ENCODE assay signal across 8 cellular contexts in genomic region chr6:150866147-150867073, GRCh38. TPM values are rescaled to one million over a fixed set of nuclear protein-coding genes. Genes with fewer than 3 reads are reported as not detected.
A peak's percentile ranks its signal among the peaks of the same experiment; 100 is the strongest.
DNase-seq lines count a peak whose midpoint lies in the region; ATAC-seq and TF ChIP-seq lines count a peak whose summit lies in the region.

No MANE protein-coding gene starts in this region.

- no peak overlapping the region for H2BK12ac ChIP-seq in H9 (ENCODE audit: insufficient read length, low read depth, low read length)

- no peaks in the 10 kb centered on the region for H3K4me1 ChIP-seq in H9 (ENCODE audit: insufficient read depth, low read length)

- no peak overlapping the region for H3K23ac ChIP-seq in H9 (ENCODE audit: insufficient read length, low read depth, low read length)

- H3K27me3 Mint-ChIP-seq in H9 (ENCODE audit: low read depth) (peaks cover 8% of the 10 kb centered on the region), type B pancreatic cell (peaks cover 3% of the 10 kb centered on the region)
- H3K27me3 Mint-ChIP-seq in activated naive CD8-positive, alpha-beta T cell treated with anti-CD3 and anti-CD28 coated beads, Interleukin-2, amount 50 U/mL, for 24 hours: peaks cover 20% of the 10 kb centered on the region

- H4K8ac ChIP-seq in H9 (replicated peaks; ENCODE audit: insufficient read length, low read depth, low read length): no peak overlapping the region

- no peak overlapping the region for H2AK5ac ChIP-seq in H9 (ENCODE audit: insufficient read length, low read length)

- peaks cover 22% of the 10 kb centered on the region; the same call in 1 of the 2 replicates for H3K79me2 ChIP-seq in H9 (ENCODE audit: insufficient read depth, low read length)

- peaks cover 3% of the 10 kb centered on the region for H3K79me1 ChIP-seq in H9 (ENCODE audit: insufficient read depth, low read depth, low read length, poor library complexity, severe bottlenecking)

- peaks cover 3% of the 10 kb centered on the region for H3K23me2 ChIP-seq in H9 (ENCODE audit: insufficient read length, low read depth, low read length, poor library complexity, severe bottlenecking)

- WGBS in H9 (ENCODE audit: extremely low coverage, insufficient read length, low lambda C conversion rate): no CpG with 5 or more reads among the region's 95 CpGs

- H4K5ac ChIP-seq in H9 (ENCODE audit: insufficient read length, low read depth, low read length): no peak overlapping the region

- peak overlapping the region; percentile 86 to 95 for H3K4me3 Mint-ChIP-seq in H9
- peak overlapping the region; percentile 90 for H3K4me3 Mint-ChIP-seq in activated naive CD8-positive, alpha-beta T cell treated with anti-CD3 and anti-CD28 coated beads, Interleukin-2, amount 50 U/mL, for 24 hours
- peak overlapping the region; percentile 95 for H3K4me3 Mint-ChIP-seq in type B pancreatic cell

- no peak overlapping the region for H2AFZ ChIP-seq in H9 (ENCODE audit: low read length)

- H3K4me1 Mint-ChIP-seq in H9 (peaks cover 10% of the 10 kb centered on the region in 2 experiments), type B pancreatic cell (ENCODE audit: unreplicated experiment) (peaks cover 12% of the 10 kb centered on the region)
- H3K4me1 Mint-ChIP-seq in activated naive CD8-positive, alpha-beta T cell treated with anti-CD3 and anti-CD28 coated beads, Interleukin-2, amount 50 U/mL, for 24 hours: peaks cover 35% of the 10 kb centered on the region

- no peak overlapping the region for H3T11ph ChIP-seq in H9 (ENCODE audit: low read length)

- intact Hi-C loops in cardiac septum (cut with DNase I) (no loop called here), posterior cingulate gyrus (cut with DNase I) (no loop called here)

- H2BK15ac ChIP-seq in H9 (ENCODE audit: low read depth, low read length): no peak overlapping the region; the same call in 1 of the 2 replicates

- peaks cover 33% of the 10 kb centered on the region for H3K36me3 ChIP-seq in MG63

- peak overlapping the region; percentile 97 to 99 (median 98) for H3K27ac Mint-ChIP-seq in H9
- H3K27ac Mint-ChIP-seq in activated naive CD8-positive, alpha-beta T cell treated with anti-CD3 and anti-CD28 coated beads, Interleukin-2, amount 50 U/mL, for 24 hours: peak overlapping the region; percentile 87
- H3K27ac Mint-ChIP-seq in type B pancreatic cell: peak overlapping the region; percentile 92

- H2BK20ac ChIP-seq in H9 (ENCODE audit: low read depth, low read length, poor library complexity, severe bottlenecking): no peak overlapping the region

- no peak overlapping the region for H4K91ac ChIP-seq in H9 (ENCODE audit: insufficient read length, low read depth, low read length)

- peak overlapping the region; percentile 86; the same call in 1 of the 2 replicates for H3K14ac ChIP-seq in H9 (ENCODE audit: insufficient read depth, low read length)

- H4K20me1 ChIP-seq in H9 (ENCODE audit: control insufficient read depth, insufficient read depth, insufficient read length): no peaks in the 10 kb centered on the region

- H3K4me2 ChIP-seq in H9 (ENCODE audit: insufficient read depth, insufficient read length, low read length): peak overlapping the region; percentile 48

- DNase-seq in GM04504 (ENCODE audit: low read depth) (peak; percentile 77), H9 (peak; percentile 91), MG63 (peak; percentile 93), SW 1271 (lab: John Stamatoyannopoulos, UW) (peak; percentile 53 to 71), cardiac septum (ENCODE audit: low spot score) (peak; percentile 92), posterior cingulate gyrus (peak; percentile 51 to 97 (median 82)), type B pancreatic cell (ENCODE audit: extremely low spot score, unreplicated experiment) (peak; percentile 93)
- DNase-seq in activated naive CD8-positive, alpha-beta T cell treated with anti-CD3 and anti-CD28 coated beads, Interleukin-2, amount 50 U/mL, for 24 hours: peak; percentile 84

- H3K27me3 ChIP-seq in H9 (ENCODE audit: insufficient read depth, low read length): no peaks in the 10 kb centered on the region
- H3K27me3 ChIP-seq in MG63: no peaks in the 10 kb centered on the region

- H3K4me3 ChIP-seq in MG63: peak overlapping the region; percentile 90

- H3K9me3 Mint-ChIP-seq in H9 (no peaks in the 10 kb centered on the region), type B pancreatic cell (no peaks in the 10 kb centered on the region)
- H3K9me3 Mint-ChIP-seq in activated naive CD8-positive, alpha-beta T cell treated with anti-CD3 and anti-CD28 coated beads, Interleukin-2, amount 50 U/mL, for 24 hours: no peaks in the 10 kb centered on the region

- H3K9ac ChIP-seq in H9 (ENCODE audit: extremely low read depth, insufficient read length, low read length): peak overlapping the region; percentile 70

- TF ChIP-seq CTCF in H9 (conservative IDR thresholded peaks at IDR 0.05) (no peak), type B pancreatic cell (conservative IDR thresholded peaks at IDR 0.05) (no peak)

- no peak overlapping the region for H3K27ac ChIP-seq in H9 (ENCODE audit: insufficient read length, low read depth, low read length)

- H2BK120ac ChIP-seq in H9 (ENCODE audit: low read depth, low read length, poor library complexity, severe bottlenecking): peak overlapping the region; percentile 53

- ATAC-seq in activated naive CD8-positive, alpha-beta T cell treated with anti-CD3 and anti-CD28 coated beads, Interleukin-2, amount 50 U/mL, for 24 hours: peak; percentile 78

- H3K9me3 ChIP-seq in H9 (ENCODE audit: control insufficient read depth, low read depth, low read length) (no peaks in the 10 kb centered on the region), MG63 (no peaks in the 10 kb centered on the region)

- no peak overlapping the region for H2BK5ac ChIP-seq in H9 (ENCODE audit: insufficient read length, low read length)

- H3K4ac ChIP-seq in H9 (ENCODE audit: low read depth, low read length): no peak overlapping the region; the same call in 1 of the 2 replicates

- no peak overlapping the region for H3K56ac ChIP-seq in H9 (ENCODE audit: insufficient read length, low read depth, low read length)

- peak overlapping the region; percentile 81 for H3K18ac ChIP-seq in H9 (ENCODE audit: insufficient read length, low read depth, low read length)

- H3K36me3 Mint-ChIP-seq in H9 (ENCODE audit: insufficient read depth in 1 of 3, low read depth in 3 of 3): peaks cover 2 to 13% (median 3%) of the 10 kb centered on the region in 3 experiments
- H3K36me3 Mint-ChIP-seq in activated naive CD8-positive, alpha-beta T cell treated with anti-CD3 and anti-CD28 coated beads, Interleukin-2, amount 50 U/mL, for 24 hours (ENCODE audit: low read depth): peaks cover 17% of the 10 kb centered on the region
- no peaks in the 10 kb centered on the region for H3K36me3 Mint-ChIP-seq in type B pancreatic cell

RNA-seq across cellular contexts. Expression of gene MTHFD1L, which starts 0.9 kb away (rescaled TPM):
- total RNA-seq in H9 (2021) (85.2 and 90.2 TPM in 2 replicates), cardiac septum (5.3 TPM), type B pancreatic cell (ENCODE audit: low replicate concordance) (25.3 and 28.1 TPM in 2 replicates)
- total RNA-seq in MG63 (2014; rRNA removed; shearing (Covaris generic); ENCODE audit: low replicate concordance): 64.8 and 116 TPM in 2 replicates
